In the genomic region with DNA sequence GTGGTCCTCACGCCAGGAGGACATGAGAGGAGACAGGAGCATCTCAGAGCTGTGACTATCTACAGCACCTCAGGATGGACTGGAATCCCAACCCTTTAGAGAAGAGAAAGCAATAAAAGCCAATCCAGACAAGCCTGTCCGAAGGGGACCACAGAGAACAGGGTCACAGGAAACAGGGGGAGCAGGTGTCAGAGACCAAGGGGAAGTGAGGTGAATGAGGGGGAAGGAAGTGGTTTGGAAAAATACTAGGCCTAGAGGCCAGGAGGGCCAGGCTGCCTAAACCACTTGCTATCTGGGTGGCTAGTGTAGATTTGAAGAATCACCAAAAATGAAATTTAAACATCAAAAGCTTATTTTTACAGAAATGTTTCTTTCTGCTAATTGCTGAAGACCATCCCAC, we compare ENCODE assay signal across 9 cellular contexts. TPM values are rescaled to one million over a fixed set of nuclear protein-coding genes. Genes with fewer than 3 reads are reported as not detected.
DNase-seq lines count a peak whose midpoint lies in the region; ATAC-seq lines count a peak whose summit lies in the region.
"Had no signal": no experiment of that assay in that cellular context is flagged by ENCODE, and none has a peak within 500 bp of the region (broad histone marks: within the 10 kb centered on the region; RNA-seq: fewer than 3 reads in every experiment).

No MANE protein-coding gene starts in this region.

- no peaks in the 10 kb centered on the region for H3K27me3 ChIP-seq in MG63

- H3K9me3 Mint-ChIP-seq in central memory CD8-positive, alpha-beta T cell, result no peaks in the 10 kb centered on the region

- no peak overlapping the region for H3K4me3 ChIP-seq in MG63

- peak overlapping the region; percentile 36 for H3K27ac Mint-ChIP-seq in central memory CD8-positive, alpha-beta T cell (ENCODE audit: low read depth)

- peak overlapping the region; percentile 31 for H3K4me3 Mint-ChIP-seq in central memory CD8-positive, alpha-beta T cell

- H3K4me1 Mint-ChIP-seq in central memory CD8-positive, alpha-beta T cell, result peaks cover 15% of the 10 kb centered on the region

- H3K27me3 Mint-ChIP-seq in central memory CD8-positive, alpha-beta T cell, result no peaks in the 10 kb centered on the region

- ATAC-seq in GM18502 (IDR thresholded peaks at IDR 0.05; ENCODE audit: poor library complexity, unreplicated experiment), result peak; percentile 82
- ATAC-seq in GM21447 (IDR thresholded peaks at IDR 0.05; ENCODE audit: unreplicated experiment), result peak; percentile 88
- peak; percentile 81 for ATAC-seq in HG03378 (IDR thresholded peaks at IDR 0.05; ENCODE audit: unreplicated experiment)
- peak; percentile 65 for ATAC-seq in central memory CD8-positive, alpha-beta T cell (replicated peaks; ENCODE audit: extremely low read depth, poor library complexity, severe bottlenecking)
- no peak for ATAC-seq in HG02970 (IDR thresholded peaks at IDR 0.05; ENCODE audit: low FRiP score, unreplicated experiment)

- H3K9me3 ChIP-seq in MG63, result no peaks in the 10 kb centered on the region

- peaks cover 27% of the 10 kb centered on the region for H3K36me3 Mint-ChIP-seq in central memory CD8-positive, alpha-beta T cell (ENCODE audit: insufficient read depth)

- DNase-seq in central memory CD8-positive, alpha-beta T cell (ENCODE audit: low spot score in 2 of 2), result no peak
- DNase-seq in glomerular visceral epithelial cell (ENCODE audit: extremely low spot score) (no peak), MG63 (no peak), NCI-H526 (lab: John Stamatoyannopoulos, UW) (no peak)
- DNase-seq: retina had no signal

- H3K36me3 ChIP-seq in MG63, result peaks cover 5% of the 10 kb centered on the region

RNA-seq across cellular contexts. Expression of gene TMTC4, which starts 16.2 kb away (rescaled TPM):
- total RNA-seq in MG63 (2014; rRNA removed; shearing (Covaris generic); ENCODE audit: low replicate concordance), result 5.5 and 8.9 TPM in 2 replicates
